In genomic region chr7:142319970-142320369, GRCh38 we compare ENCODE assay signal across 7 cellular contexts.
A peak's percentile ranks its signal among the peaks of the same experiment; 100 is the strongest.
DNase-seq lines count a peak whose midpoint lies in the region; ATAC-seq and TF ChIP-seq lines count a peak whose summit lies in the region.

No MANE protein-coding gene starts in this region.

- CTCF ChIA-PET in RWPE1 (lab: Yijun Ruan, JAX), result no interaction called here

- H3K27ac ChIP-seq in RWPE2 (ENCODE audit: poor library complexity, severe bottlenecking) (no peak overlapping the region), brain microvascular endothelial cell (no peak overlapping the region), RWPE1 (no peak overlapping the region)

- H3K27me3 ChIP-seq in RWPE2 (ENCODE audit: insufficient read depth, poor library complexity, severe bottlenecking), result no peaks in the 10 kb centered on the region
- no peaks in the 10 kb centered on the region for H3K27me3 ChIP-seq in brain microvascular endothelial cell (replicated peaks)

- peak; percentile 17; the same call in 1 of the 3 replicates for ATAC-seq in RWPE2 (ENCODE audit: low read depth)

- H3K36me3 ChIP-seq in RWPE2 (ENCODE audit: low read depth) (no peaks in the 10 kb centered on the region), brain microvascular endothelial cell (replicated peaks) (no peaks in the 10 kb centered on the region)

- H3K9me3 ChIP-seq in RWPE2 (ENCODE audit: severe bottlenecking), result no peaks in the 10 kb centered on the region

- in situ Hi-C loops in brain microvascular endothelial cell (cut with HindIII; ENCODE audit: low pct_ligation_motif_present, low sequenced_read_pairs), result no loop called here

- POLR2A ChIA-PET in RWPE1 (lab: Yijun Ruan, JAX; ENCODE audit: low non-redundant PET), result no interaction called here

- DNase-seq in GM20000 (ENCODE audit: low spot score) (no peak), RWPE2 (ENCODE audit: low spot score) (no peak), brain microvascular endothelial cell (no peak), NCI-H2227 treated with DMSO at 0.1 percent for 48 hours (lab: John Stamatoyannopoulos, UW) (no peak), RWPE1 (ENCODE audit: low spot score) (no peak), NCI-H526 treated with DMSO at 0.1 percent for 48 hours (lab: John Stamatoyannopoulos, UW) (no peak)
- DNase-seq in stimulated activated CD4-positive, alpha-beta T cell treated with anti-CD3 and anti-CD28 coated beads, Interleukin-2, amount 100 ng/mL, for 24 hours, result peak; percentile 38 to 63

- no peaks in the 10 kb centered on the region for H3K4me1 ChIP-seq in RWPE2 (ENCODE audit: insufficient read depth, poor library complexity, severe bottlenecking)

- H3K4me3 ChIP-seq in RWPE2 (ENCODE audit: severe bottlenecking) (no peak overlapping the region), brain microvascular endothelial cell (ENCODE audit: low read depth, low read length) (no peak overlapping the region)

- peak; percentile 29 for TF ChIP-seq CTCF in GM20000 (IDR thresholded peaks at IDR 0.05; ENCODE audit: extremely low read depth, missing control alignments)
- peak; percentile 27 for TF ChIP-seq CTCF in RWPE2 (IDR thresholded peaks at IDR 0.05; ENCODE audit: poor library complexity, severe bottlenecking)
- peak; percentile 69 for TF ChIP-seq CTCF in brain microvascular endothelial cell (IDR thresholded peaks at IDR 0.05; ENCODE audit: low read depth, low read length, missing control alignments)
- TF ChIP-seq CTCF in RWPE1 (conservative IDR thresholded peaks at IDR 0.05; ENCODE audit: low read depth), result no peak

Comparison
In these comparisons a context has a peak if more than half of its experiments do, and no peak if none do; other contexts are left out.
1. DNase-seq: peak in stimulated activated CD4-positive, alpha-beta T cell treated with anti-CD3 and anti-CD28 coated beads, Interleukin-2, amount 100 ng/mL, for 24 hours (2 of 2); none in GM20000 (single experiment), RWPE2 (single experiment), brain microvascular endothelial cell (single experiment), NCI-H2227 treated with DMSO at 0.1 percent for 48 hours (single experiment), RWPE1 (single experiment) and NCI-H526 treated with DMSO at 0.1 percent for 48 hours (single experiment).